In genomic region chr5:138632900-138633489, GRCh38 we compare ENCODE assay signal across 8 cellular contexts. TPM values are rescaled to one million over a fixed set of nuclear protein-coding genes. Genes with fewer than 3 reads are reported as not detected.
DNase-seq lines count a peak whose midpoint lies in the region; ATAC-seq and TF ChIP-seq lines count a peak whose summit lies in the region.

No MANE protein-coding gene starts in this region.

- no peak overlapping the region for H2BK5ac ChIP-seq in trophoblast cell (ENCODE audit: low read depth, low read length, poor library complexity)

- H2AFZ ChIP-seq in trophoblast cell (ENCODE audit: insufficient read depth, low read length, poor library complexity), result no peak overlapping the region

- no peak overlapping the region for H3K14ac ChIP-seq in trophoblast cell (ENCODE audit: low read length)

- no peak overlapping the region for H2BK120ac ChIP-seq in trophoblast cell (ENCODE audit: insufficient read depth, low read length, poor library complexity)

- H2AK5ac ChIP-seq in trophoblast cell (ENCODE audit: low read length), result no peak overlapping the region

- H3K23ac ChIP-seq in trophoblast cell (ENCODE audit: low read length), result no peak overlapping the region

- H3K4me2 ChIP-seq in trophoblast cell (ENCODE audit: low read length), result no peak overlapping the region

- no peak overlapping the region for H3K9ac ChIP-seq in trophoblast cell (ENCODE audit: low read length)

- intact Hi-C loops in Right ventricle myocardium superior (cut with DNase I), result no loop called here

- peaks cover 3% of the 10 kb centered on the region for H3K79me1 ChIP-seq in trophoblast cell (ENCODE audit: low read length)

- H4K12ac ChIP-seq in trophoblast cell (ENCODE audit: low read depth, low read length), result no peak overlapping the region

- no peak overlapping the region for H3K4ac ChIP-seq in trophoblast cell (ENCODE audit: low read depth, low read length)

- H2BK12ac ChIP-seq in trophoblast cell (ENCODE audit: low read length), result no peak overlapping the region

- peak; percentile 18; the same call in 1 of the 2 replicates for TF ChIP-seq CTCF in WI38 (IDR thresholded peaks at IDR 0.05; ENCODE audit: low read depth, low read length)

- no peaks in the 10 kb centered on the region for H3K27me3 ChIP-seq in trophoblast cell (ENCODE audit: insufficient read depth, low read length)

- no peak overlapping the region for H3K18ac ChIP-seq in trophoblast cell (ENCODE audit: low read length)

- no peaks in the 10 kb centered on the region for H3K9me3 ChIP-seq in trophoblast cell (ENCODE audit: insufficient read depth, low read depth, low read length)

- no CpG with 5 or more reads among the region's 17 CpGs for WGBS in trophoblast cell (ENCODE audit: extremely low coverage, insufficient coverage, insufficient read length)

- H3K36me3 ChIP-seq in trophoblast cell (ENCODE audit: control insufficient read depth in 1 of 2, insufficient read depth in 2 of 2, low read length in 2 of 2), result no peaks in the 10 kb centered on the region

- H4K91ac ChIP-seq in trophoblast cell (ENCODE audit: low read depth, low read length), result no peak overlapping the region

- no peaks in the 10 kb centered on the region for H3K79me2 ChIP-seq in trophoblast cell (ENCODE audit: control insufficient read depth, insufficient read depth, low read length, poor library complexity)

- H3K4me1 ChIP-seq in trophoblast cell (ENCODE audit: control insufficient read depth in 1 of 2, insufficient read depth in 2 of 2, low read length in 2 of 2), result peaks cover 6 to 7% of the 10 kb centered on the region in 2 experiments

- ATAC-seq in Right ventricle myocardium superior (ENCODE audit: poor library complexity) (peak; percentile 78), HG02973 (IDR thresholded peaks at IDR 0.05; ENCODE audit: unreplicated experiment) (no peak)

- DNase-seq in DMS53 treated with DMSO at 0.1 percent for 48 hours (lab: John Stamatoyannopoulos, UW; ENCODE audit: unreplicated experiment) (peak; percentile 63), HT-29 (ENCODE audit: low spot score) (peak; percentile 28), Right ventricle myocardium superior (peak; percentile 72), trophoblast cell (peak; percentile 65 to 84), NCI-H1930 (lab: John Stamatoyannopoulos, UW) (no peak)
- DNase-seq in activated CD4-positive, CD25-positive, alpha-beta regulatory T cell (lab: John Stamatoyannopoulos, UW), result no peak

- H3K4me3 ChIP-seq in WI38 (ENCODE audit: low read depth, low read length) (no peak overlapping the region), trophoblast cell (ENCODE audit: low read depth, low read length) (no peak overlapping the region)

- H4K8ac ChIP-seq in trophoblast cell (ENCODE audit: low read depth, low read length), result no peak overlapping the region

- no peak overlapping the region for H3K27ac ChIP-seq in trophoblast cell (ENCODE audit: low read depth, low read length)

RNA-seq across cellular contexts. Expression of gene HSPA9, which starts 57.8 kb away (rescaled TPM):
- 300 and 305 TPM in 2 replicates for total RNA-seq in HT-29 (2014; rRNA removed; shearing (Covaris generic))
- total RNA-seq in Right ventricle myocardium superior, result 290 TPM
- 109 and 112 TPM in 2 replicates for polyA plus RNA-seq in trophoblast cell (2013)

Comparison
In these comparisons a context has a peak if more than half of its experiments do, and no peak if none do; other contexts are left out.
1. DNase-seq: peak in DMS53 treated with DMSO at 0.1 percent for 48 hours (single experiment), HT-29 (single experiment), Right ventricle myocardium superior (single experiment) and trophoblast cell (2 of 2); none in NCI-H1930 (0 of 2) and activated CD4-positive, CD25-positive, alpha-beta regulatory T cell (0 of 4).